ENCODE assay signal across 12 cellular contexts in genomic region chr4:186627226-186627865, GRCh38.
A peak's percentile ranks its signal among the peaks of the same experiment; 100 is the strongest.
DNase-seq lines count a peak whose midpoint lies in the region; ATAC-seq and TF ChIP-seq lines count a peak whose summit lies in the region.
"Had no signal": no experiment of that assay in that cellular context is flagged by ENCODE, and none has a peak within 500 bp of the region (broad histone marks: within the 10 kb centered on the region; RNA-seq: fewer than 3 reads in every experiment).

No MANE protein-coding gene starts in this region.

- H4K20me1 ChIP-seq in IMR-90 (ENCODE audit: insufficient read depth, low read length) = peaks cover 33% of the 10 kb centered on the region; the same call in 1 of the 2 replicates

- no peaks in the 10 kb centered on the region for H3K27me3 ChIP-seq in IMR-90 (ENCODE audit: control insufficient read depth, insufficient read depth, low read length)
- H3K27me3 ChIP-seq in adipocyte (replicated peaks; ENCODE audit: control insufficient read depth, insufficient read depth, low read length) = no peaks in the 10 kb centered on the region
- no peaks in the 10 kb centered on the region for H3K27me3 ChIP-seq in mesenchymal stem cell (ENCODE audit: control insufficient read depth in 1 of 2, insufficient read depth in 1 of 2, low read length in 2 of 2)
- no peaks in the 10 kb centered on the region for H3K27me3 ChIP-seq in tibial artery

- POLR2A ChIA-PET in IMR-90 (lab: Charles Lee; ENCODE audit: unreplicated experiment) = no interaction called here

- H2BK5ac ChIP-seq in IMR-90 (ENCODE audit: low read depth, low read length, poor library complexity, severe bottlenecking) (no peak overlapping the region), mesenchymal stem cell (ENCODE audit: low read depth, low read length, poor library complexity, severe bottlenecking) (no peak overlapping the region)

- no peak overlapping the region for H2BK20ac ChIP-seq in IMR-90 (ENCODE audit: low read depth, low read length)

- TF ChIP-seq RAD21 in IMR-90 (IDR thresholded peaks at IDR 0.05; ENCODE audit: low read length) = no peak

- in situ Hi-C loops in IMR-90 (cut with MboI; ENCODE audit: low sequenced_read_pairs) = no loop called here

- H3K27ac ChIP-seq in IMR-90 (ENCODE audit: insufficient read depth, low read length) = no peak overlapping the region
- H3K27ac ChIP-seq in mesenchymal stem cell (ENCODE audit: low read length, poor library complexity, severe bottlenecking) = peak overlapping the region; percentile 53
- H3K27ac ChIP-seq in tibial artery = no peak overlapping the region

- ATAC-seq in IMR-90 (ENCODE audit: low read depth) = peak; percentile 34
- ATAC-seq in GM21367 (IDR thresholded peaks at IDR 0.05; ENCODE audit: unreplicated experiment) = no peak

- H4K91ac ChIP-seq in IMR-90 (ENCODE audit: insufficient read depth, low read depth, low read length) = no peak overlapping the region
- H4K91ac ChIP-seq in mesenchymal stem cell (ENCODE audit: low read length) = no peak overlapping the region

- CTCF ChIA-PET in IMR-90 (lab: Yijun Ruan, JAX) = interaction anchor here (0.7 kb wide), 1 partner anchor 24 kb away, joined by 3 read pairs; no protein-coding TSS in a partner anchor

- H3K9me1 ChIP-seq in IMR-90 (ENCODE audit: insufficient read depth, low read length) = peaks cover 18% of the 10 kb centered on the region

- peaks cover 56% of the 10 kb centered on the region for H3K36me3 ChIP-seq in IMR-90 (ENCODE audit: control insufficient read depth, insufficient read depth, low read length)
- peaks cover 50% of the 10 kb centered on the region for H3K36me3 ChIP-seq in adipocyte (ENCODE audit: control insufficient read depth, insufficient read depth, low read length, severe bottlenecking)
- peaks cover 34 to 81% of the 10 kb centered on the region in 2 experiments for H3K36me3 ChIP-seq in mesenchymal stem cell (ENCODE audit: control insufficient read depth in 1 of 2, insufficient read depth in 2 of 2, low read depth in 1 of 2, low read length in 2 of 2)
- H3K36me3 ChIP-seq in tibial artery = peaks cover 9 to 62% (median 44%) of the 10 kb centered on the region in 3 donors

- H2BK12ac ChIP-seq in mesenchymal stem cell (ENCODE audit: low read length in 2 of 2) = no peak overlapping the region

- dilution Hi-C loops in IMR-90 (cut with HindIII; ENCODE audit: low sequenced_read_pairs, unreplicated experiment) = no loop called here

- peak overlapping the region; percentile 17 for H2AK9ac ChIP-seq in IMR-90 (replicated peaks; ENCODE audit: low read depth, low read length, poor library complexity)

- H3K56ac ChIP-seq in IMR-90 (ENCODE audit: extremely low read depth, insufficient read depth, low read length) = no peak overlapping the region

- H3K79me1 ChIP-seq in IMR-90 (ENCODE audit: low read depth in 1 of 2, low read length in 2 of 2) (peaks cover 22 to 69% of the 10 kb centered on the region in 2 experiments), mesenchymal stem cell (replicated peaks; ENCODE audit: low read length, poor library complexity, severe bottlenecking) (peaks cover 14% of the 10 kb centered on the region)

- H3K4me1 ChIP-seq in IMR-90 (ENCODE audit: control insufficient read depth, insufficient read depth, low read length) = peaks cover 13% of the 10 kb centered on the region
- H3K4me1 ChIP-seq in adipocyte (ENCODE audit: control insufficient read depth, insufficient read depth, low read length) = peaks cover 35% of the 10 kb centered on the region
- H3K4me1 ChIP-seq in mesenchymal stem cell (ENCODE audit: control insufficient read depth, insufficient read depth, low read depth, low read length) = peaks cover 15% of the 10 kb centered on the region
- H3K4me1 ChIP-seq in tibial artery = peaks cover 0 to 34% (median 19%) of the 10 kb centered on the region in 4 donors

- no peak overlapping the region for H3K4me3 ChIP-seq in IMR-90 (ENCODE audit: insufficient read depth, low read depth, low read length)
- H3K4me3 ChIP-seq in adipocyte (ENCODE audit: low read length) = no peak overlapping the region
- no peak overlapping the region for H3K4me3 ChIP-seq in mesenchymal stem cell (ENCODE audit: insufficient read depth in 1 of 2, low read depth in 1 of 2, low read length in 2 of 2)
- H3K4me3 ChIP-seq in tibial artery = no peak overlapping the region

- H3K9me3 ChIP-seq in IMR-90 (ENCODE audit: control insufficient read depth, insufficient read depth, low read length) (no peaks in the 10 kb centered on the region), adipocyte (ENCODE audit: control insufficient read depth, low read length) (no peaks in the 10 kb centered on the region), mesenchymal stem cell (ENCODE audit: control insufficient read depth, low read length) (no peaks in the 10 kb centered on the region), tibial artery (no peaks in the 10 kb centered on the region)

- TF ChIP-seq CTCF in IMR-90 (conservative IDR thresholded peaks at IDR 0.05; ENCODE audit: low read depth, low read length) (no peak), tibial artery (IDR thresholded peaks at IDR 0.05) (no peak)

- WGBS in IMR-90 (ENCODE audit: extremely low coverage in 2 of 2, insufficient read length in 1 of 2), 2 experiments = 100% methylated on average over 3 of the region's 10 CpGs; no CpG with 5 or more reads in 1 of the 2 experiments
- WGBS in mesenchymal stem cell = 89% methylated on average over 9 of the region's 10 CpGs

- no peak overlapping the region for H3K4me2 ChIP-seq in IMR-90 (ENCODE audit: low read depth, low read length)
- no peak overlapping the region for H3K4me2 ChIP-seq in mesenchymal stem cell (ENCODE audit: low read length, poor library complexity, severe bottlenecking)

- H3K14ac ChIP-seq in IMR-90 (replicated peaks; ENCODE audit: low read depth, low read length) (no peak overlapping the region), mesenchymal stem cell (ENCODE audit: low read length in 2 of 2) (no peak overlapping the region)

- TF ChIP-seq POLR2A in IMR-90 (IDR thresholded peaks at IDR 0.05; ENCODE audit: low read depth, low read length) = no peak

- H3K4ac ChIP-seq in IMR-90 (ENCODE audit: low read depth, low read length) (no peak overlapping the region; the same call in 1 of the 2 replicates), mesenchymal stem cell (ENCODE audit: low read depth in 1 of 2, low read length in 2 of 2) (no peak overlapping the region)

- DNase-seq in EL = peak; percentile 36
- peak; percentile 52 for DNase-seq in IMR-90
- DNase-seq in adipocyte (ENCODE audit: low read depth) = peak; percentile 10
- peak; percentile 45 for DNase-seq in mesenchymal stem cell
- no peak for DNase-seq in tibial artery
- no peak for DNase-seq in NCI-H524 (lab: John Stamatoyannopoulos, UW)
- DNase-seq in NCI-H1417 treated with DMSO at 0.1 percent for 48 hours (lab: John Stamatoyannopoulos, UW) = no peak
- DNase-seq: activated T-cell treated with anti-CD3 and anti-CD28 coated beads, Interleukin-2, amount 50 U/mL, for 24 hours; erythroblast; islet precursor cell; NCI-H1694 treated with DMSO at 0.1 percent for 48 hours had no signal

- no TSS peak for BruUV-seq in IMR-90 (replicated peaks; lab: Mats Ljungman, UMichigan)

- H3K23ac ChIP-seq in IMR-90 (ENCODE audit: low read depth, low read length) (no peak overlapping the region), mesenchymal stem cell (ENCODE audit: low read length in 2 of 2) (peak overlapping the region in 1 of 2 experiments; percentile 47)

- H3K9ac ChIP-seq in IMR-90 (ENCODE audit: low read depth, low read length) (no peak overlapping the region), adipocyte (ENCODE audit: low read length) (no peak overlapping the region), mesenchymal stem cell (ENCODE audit: low read length) (no peak overlapping the region)

- intact Hi-C loops in IMR-90 (cut with micrococcal nuclease) (no loop called here), tibial artery (cut with DNase I; ENCODE audit: low total_unique reads) (no loop called here)

- H2AK5ac ChIP-seq in IMR-90 (ENCODE audit: low read depth, low read length) (no peak overlapping the region), mesenchymal stem cell (ENCODE audit: low read length, severe bottlenecking) (no peak overlapping the region)

- no peak overlapping the region for H2BK15ac ChIP-seq in IMR-90 (ENCODE audit: low read depth, low read length)
- H2BK15ac ChIP-seq in mesenchymal stem cell (ENCODE audit: low read depth, poor library complexity, severe bottlenecking) = no peak overlapping the region

- H2BK120ac ChIP-seq in IMR-90 (ENCODE audit: low read depth, low read length) = no peak overlapping the region
- H2BK120ac ChIP-seq in mesenchymal stem cell (ENCODE audit: low read depth, low read length) = no peak overlapping the region

- no peak overlapping the region for H4K5ac ChIP-seq in IMR-90 (ENCODE audit: low read depth, low read length)

- H4K8ac ChIP-seq in IMR-90 (ENCODE audit: low read depth in 2 of 2, low read length in 2 of 2) (no peak overlapping the region), mesenchymal stem cell (ENCODE audit: low read length) (no peak overlapping the region)

- H3K18ac ChIP-seq in IMR-90 (ENCODE audit: low read depth, low read length) = no peak overlapping the region
- H3K18ac ChIP-seq in mesenchymal stem cell (ENCODE audit: low read depth in 1 of 2, low read length in 2 of 2) = no peak overlapping the region

- H2AFZ ChIP-seq in IMR-90 (replicated peaks; ENCODE audit: low read length, poor library complexity) = no peak overlapping the region
- H2AFZ ChIP-seq in mesenchymal stem cell (ENCODE audit: low read depth, low read length) = no peak overlapping the region

TF ChIP-seq in IMR-90, 13 proteins besides CTCF, POLR2A, EP300 and RAD21:
- TF ChIP-seq SMC3 (IDR thresholded peaks at IDR 0.05; ENCODE audit: low read depth, low read length) (no peak), FOS (IDR thresholded peaks at IDR 0.05; ENCODE audit: low read depth, low read length) (no peak), MAZ (IDR thresholded peaks at IDR 0.05; ENCODE audit: borderline replicate concordance, low read depth, low read length) (no peak), BHLHE40 (IDR thresholded peaks at IDR 0.05; ENCODE audit: low read depth, low read length) (no peak), CHD1 (IDR thresholded peaks at IDR 0.05; ENCODE audit: low read depth, low read length) (no peak), CEBPB (IDR thresholded peaks at IDR 0.05; ENCODE audit: low read depth, low read length) (no peak), RCOR1 (IDR thresholded peaks at IDR 0.05; ENCODE audit: insufficient replicate concordance, low read length) (no peak), NFE2L2 (IDR thresholded peaks at IDR 0.05; ENCODE audit: low read depth, low read length) (no peak), RFX5 (IDR thresholded peaks at IDR 0.05; ENCODE audit: low read depth, low read length) (no peak)
- TF ChIP-seq, protein P1, sequence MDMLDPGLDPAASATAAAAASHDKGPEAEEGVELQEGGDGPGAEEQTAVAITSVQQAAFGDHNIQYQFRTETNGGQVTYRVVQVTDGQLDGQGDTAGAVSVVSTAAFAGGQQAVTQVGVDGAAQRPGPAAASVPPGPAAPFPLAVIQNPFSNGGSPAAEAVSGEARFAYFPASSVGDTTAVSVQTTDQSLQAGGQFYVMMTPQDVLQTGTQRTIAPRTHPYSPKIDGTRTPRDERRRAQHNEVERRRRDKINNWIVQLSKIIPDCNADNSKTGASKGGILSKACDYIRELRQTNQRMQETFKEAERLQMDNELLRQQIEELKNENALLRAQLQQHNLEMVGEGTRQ (IDR thresholded peaks at IDR 0.05; ENCODE audit: low read depth, low read length) = no peak

Comparison
In these comparisons a context has a peak if more than half of its experiments do, and no peak if none do; other contexts are left out.
1. DNase-seq: peak in EL (single experiment), IMR-90 (single experiment), adipocyte (single experiment) and mesenchymal stem cell (single experiment); none in tibial artery (0 of 2), NCI-H524 (0 of 2) and NCI-H1417 treated with DMSO at 0.1 percent for 48 hours (single experiment).